In genomic region chr11:29984544-29984943, GRCh38 we compare ENCODE assay signal across 23 cellular contexts. TPM values are rescaled to one million over a fixed set of nuclear protein-coding genes. Genes with fewer than 3 reads are reported as not detected.
DNase-seq lines count a peak whose midpoint lies in the region; ATAC-seq, FAIRE-seq and TF ChIP-seq lines count a peak whose summit lies in the region.
"Had no signal": no experiment of that assay in that cellular context is flagged by ENCODE, and none has a peak within 500 bp of the region (broad histone marks: within the 10 kb centered on the region; RNA-seq: fewer than 3 reads in every experiment).

No MANE protein-coding gene starts in this region.

- no peak for FAIRE-seq in HepG2 (lab: Jason Lieb, UNC)
- FAIRE-seq: GM12892, H1 had no signal

- H3K36me3 ChIP-seq in HepG2 (replicated peaks in 1 of 2; ENCODE audit: control insufficient read depth in 1 of 2, insufficient read depth in 2 of 2, low read length in 2 of 2) (no peaks in the 10 kb centered on the region), right lobe of liver (no peaks in the 10 kb centered on the region), heart right ventricle (no peaks in the 10 kb centered on the region), psoas muscle (ENCODE audit: insufficient read depth in 1 of 2, low read depth in 1 of 2) (no peaks in the 10 kb centered on the region), SJCRH30 (no peaks in the 10 kb centered on the region)

- H3K9ac ChIP-seq in HepG2 (ENCODE audit: insufficient read depth, low read depth, low read length) = no peak overlapping the region
- H3K9ac ChIP-seq: KMS-11 had no signal

- no peak overlapping the region for H3K27ac ChIP-seq in HepG2 (ENCODE audit: extremely low read length, insufficient read depth, low read length)
- H3K27ac ChIP-seq in right lobe of liver = no peak overlapping the region
- H3K27ac ChIP-seq in heart right ventricle = peak overlapping the region; percentile 17 to 88 (median 58)
- no peak overlapping the region for H3K27ac ChIP-seq in psoas muscle
- H3K27ac ChIP-seq in SJCRH30 = no peak overlapping the region
- H3K27ac ChIP-seq: C4-2B, KMS-11 had no signal

- no peak for TF ChIP-seq POLR2A in HepG2 (IDR thresholded peaks at IDR 0.05; ENCODE audit: insufficient read depth in 1 of 2, low read depth in 2 of 2, low read length in 2 of 2)
- TF ChIP-seq POLR2A in right lobe of liver (IDR thresholded peaks at IDR 0.05) = no peak

- H3K9me3 ChIP-seq in HepG2 (ENCODE audit: low read length) (peaks cover 39% of the 10 kb centered on the region), right lobe of liver (no peaks in the 10 kb centered on the region), heart right ventricle (no peaks in the 10 kb centered on the region), psoas muscle (no peaks in the 10 kb centered on the region), SJCRH30 (replicated peaks) (no peaks in the 10 kb centered on the region)

- H3K79me2 ChIP-seq in HepG2 (ENCODE audit: insufficient read depth, low read length) = no peaks in the 10 kb centered on the region

- H3K4me1 ChIP-seq in HepG2 (ENCODE audit: insufficient read depth, low read length) = no peaks in the 10 kb centered on the region
- no peaks in the 10 kb centered on the region for H3K4me1 ChIP-seq in right lobe of liver
- peaks cover 0 to 42% (median 5%) of the 10 kb centered on the region in 9 donors for H3K4me1 ChIP-seq in heart right ventricle
- H3K4me1 ChIP-seq in psoas muscle = no peaks in the 10 kb centered on the region
- no peaks in the 10 kb centered on the region for H3K4me1 ChIP-seq in SJCRH30

- TF ChIP-seq EP300 in HepG2 (IDR thresholded peaks at IDR 0.05; ENCODE audit: low read depth in 2 of 2, low read length in 2 of 2) (no peak), HepG2 (CRISPR knock-in tag; IDR thresholded peaks at IDR 0.05; ENCODE audit: borderline replicate concordance) (no peak)

- TF ChIP-seq CTCF in HepG2 (CRISPR knock-in tag; IDR thresholded peaks at IDR 0.05) = no peak
- TF ChIP-seq CTCF in right lobe of liver (IDR thresholded peaks at IDR 0.05) = no peak
- no peak for TF ChIP-seq CTCF in heart right ventricle (IDR thresholded peaks at IDR 0.05)
- TF ChIP-seq CTCF in psoas muscle (IDR thresholded peaks at IDR 0.05) = no peak

- H3K27me3 ChIP-seq in HepG2 (ENCODE audit: control insufficient read depth in 1 of 2, insufficient read depth in 2 of 2, low read length in 2 of 2) (no peaks in the 10 kb centered on the region), right lobe of liver (no peaks in the 10 kb centered on the region), heart right ventricle (no peaks in the 10 kb centered on the region), psoas muscle (ENCODE audit: insufficient read depth in 3 of 3, low read length in 2 of 3) (no peaks in the 10 kb centered on the region), SJCRH30 (no peaks in the 10 kb centered on the region; the same call in 1 of the 2 replicates)

- H3K4me3 ChIP-seq in HepG2 (replicated peaks in 1 of 3; ENCODE audit: insufficient read depth in 1 of 3, low read depth in 2 of 3, low read length in 3 of 3) (no peak overlapping the region), right lobe of liver (no peak overlapping the region), heart right ventricle (no peak overlapping the region), psoas muscle (no peak overlapping the region), SJCRH30 (no peak overlapping the region)

- 17% methylated on average over 4 of the region's 4 CpGs for WGBS in HepG2 (ENCODE audit: low lambda C conversion rate)
- WGBS in right lobe of liver (ENCODE audit: insufficient coverage, low coverage, low lambda C conversion rate, missing lambda C conversion rate) = 77% methylated on average over 4 of the region's 4 CpGs
- 45 to 61% methylated on average over 4 of the region's 4 CpGs for WGBS in heart right ventricle, 2 donors
- WGBS in psoas muscle, 3 donors = 39 to 52% (median 51%) methylated on average over 4 of the region's 4 CpGs

- peak overlapping the region; percentile 27 for H2AFZ ChIP-seq in HepG2 (ENCODE audit: low read length)

- BruUV-seq in HepG2 (replicated peaks; lab: Mats Ljungman, UMichigan) = no TSS peak

- in situ Hi-C loops in HepG2 (cut with HindIII; ENCODE audit: extremely low pct_ligation_motif_present, low pct_unique_long_range_greater_than_20kb) = no loop called here

- intact Hi-C loops in HepG2 (cut with micrococcal nuclease; ENCODE audit: unreplicated experiment) (no loop called here), right lobe of liver (cut with DNase I) (no loop called here), heart right ventricle (cut with DNase I) (no loop called here), psoas muscle (cut with DNase I) (no loop called here)

- DNase-seq in HepG2 (ENCODE audit: low spot score) (no peak), right lobe of liver (no peak), heart right ventricle (peak in 1 of 2 donors; percentile 32), psoas muscle (no peak), SJCRH30 (no peak), UCSD-AML1 (lab: John Stamatoyannopoulos, UW; ENCODE audit: unreplicated experiment) (no peak), NCI-H2196 treated with DMSO at 0.1 percent for 48 hours (lab: John Stamatoyannopoulos, UW; ENCODE audit: unreplicated experiment) (no peak)
- DNase-seq: Calu3, DND-41, HCEC 1CT, NCI-H1048, NCI-H1930, NCI-H2107, NCI-H446, NCI-H524 treated with DMSO at 0.1 percent for 48 hours, T-cell had no signal

- H3K4me2 ChIP-seq in HepG2 (ENCODE audit: low read depth, low read length) = no peak overlapping the region
- H3K4me2 ChIP-seq: KMS-11 had no signal

- CTCF ChIA-PET in HepG2 (lab: Yijun Ruan, JAX; ENCODE audit: low intra/inter-chr PET ratio, low total read pairs) = no interaction called here

- H4K20me1 ChIP-seq in HepG2 (ENCODE audit: insufficient read depth, low read length) = no peaks in the 10 kb centered on the region

- POLR2A ChIA-PET in HepG2 (lab: Yijun Ruan, JAX) = no interaction called here

- TF ChIP-seq RAD21 in HepG2 (CRISPR knock-in tag; IDR thresholded peaks at IDR 0.05) = no peak

- ATAC-seq in HepG2 = no peak
- ATAC-seq in right lobe of liver = no peak
- ATAC-seq in heart right ventricle = peak; percentile 83 to 96 (median 91)
- ATAC-seq in psoas muscle = peak; percentile 78 to 98 (median 94)
- ATAC-seq: T-cell had no signal

TF ChIP-seq in HepG2, 621 proteins besides CTCF, POLR2A, EP300 and RAD21 (continues in another document):
- TF ChIP-seq ZSCAN20 (CRISPR knock-in tag; IDR thresholded peaks at IDR 0.05; ENCODE audit: borderline replicate concordance) (no peak), ZNF335 (CRISPR knock-in tag; IDR thresholded peaks at IDR 0.05) (no peak), KLF16 (CRISPR knock-in tag; IDR thresholded peaks at IDR 0.05) (no peak), MAFF (IDR thresholded peaks at IDR 0.05; ENCODE audit: low read depth, low read length) (no peak), ZNF770 (CRISPR knock-in tag; IDR thresholded peaks at IDR 0.05) (no peak), TEAD2 (CRISPR knock-in tag; IDR thresholded peaks at IDR 0.05) (no peak), ZNF225 (CRISPR knock-in tag; IDR thresholded peaks at IDR 0.05) (no peak), NBN (conservative IDR thresholded peaks at IDR 0.05) (no peak)

RNA-seq across cellular contexts. Expression of gene KCNA4, which starts 32.3 kb away (rescaled TPM):
- total RNA-seq in HepG2 (2016; rRNA removed; fragmentation: Illumina TruSeq; extraction: Trizol) (not detected in 2 replicates), right lobe of liver (not detected), heart right ventricle (10 to 100 TPM in 3 of 10 donors, 1 to 10 TPM in 7; 1.3 to 12.8 (median 7.4) TPM), psoas muscle (not detected)
- total RNA-seq in HepG2 (2016; cell fraction: cytosol; rRNA removed; fragmentation: Illumina TruSeq; extraction: Trizol; ENCODE audit: low read depth) = not detected in 2 replicates
- not detected in 2 replicates for total RNA-seq in HepG2 (2016; cell fraction: insoluble cytoplasmic fraction; rRNA removed; fragmentation: Illumina TruSeq; extraction: Trizol)
- not detected in 2 replicates for total RNA-seq in HepG2 (2016; cell fraction: membrane; rRNA removed; fragmentation: Illumina TruSeq; extraction: Trizol)
- not detected in 2 replicates for total RNA-seq in HepG2 (2016; cell fraction: nucleus; rRNA removed; fragmentation: Illumina TruSeq; extraction: Trizol)
- polyA plus RNA-seq in HepG2 (2011; rRNA removed) (not detected in 2 replicates), heart right ventricle (1 to 10 TPM; 1.2 to 1.8 TPM), psoas muscle (not detected)
- not detected in 2 replicates for polyA plus RNA-seq in HepG2 (2011; cell fraction: cytosol; rRNA removed)
- polyA plus RNA-seq in HepG2 (2011; cell fraction: nucleus; rRNA removed) = not detected in 2 replicates
- not detected in 2 replicates for polyA plus RNA-seq in HepG2 (2012)
- not detected in 2 replicates for polyA plus RNA-seq in HepG2 (2016; cell fraction: cytosol; fragmentation: Illumina TruSeq; extraction: Trizol; ENCODE audit: low read depth)
- polyA plus RNA-seq in HepG2 (2016; cell fraction: insoluble cytoplasmic fraction; fragmentation: Illumina TruSeq; extraction: Trizol; ENCODE audit: low read depth) = not detected in 2 replicates
- not detected in 2 replicates for polyA plus RNA-seq in HepG2 (2016; cell fraction: membrane; fragmentation: Illumina TruSeq; extraction: Trizol; ENCODE audit: low read depth)
- polyA plus RNA-seq in HepG2 (2016; cell fraction: nucleus; fragmentation: Illumina TruSeq; extraction: Trizol; ENCODE audit: insufficient read depth, low read depth) = not detected in 2 replicates
- polyA minus RNA-seq in HepG2 (2011; rRNA and poly(A)+ RNA removed; ENCODE audit: low replicate concordance) = not detected in 2 replicates
- polyA minus RNA-seq in HepG2 (2011; cell fraction: cytosol; rRNA and poly(A)+ RNA removed) = not detected in 2 replicates
- not detected in 2 replicates for polyA minus RNA-seq in HepG2 (2011; cell fraction: nucleus; rRNA and poly(A)+ RNA removed)
- not detected in 2 replicates for total RNA-seq in SJCRH30 (2014; rRNA removed; shearing (Covaris generic))
- total RNA-seq: A673, Calu3, H1, SK-MEL-5, T-cell had no signal
- polyA plus RNA-seq: H1, IgD-negative memory B cell had no signal

Comparison
In these comparisons a context has a peak if more than half of its experiments do, and no peak if none do; other contexts are left out.
1. ATAC-seq: peak in heart right ventricle (8 of 8) and psoas muscle (4 of 4); none in HepG2 (single experiment) and right lobe of liver (0 of 4).
2. H3K27ac ChIP-seq: peak in heart right ventricle (10 of 10); none in HepG2 (single experiment), right lobe of liver (0 of 3), psoas muscle (single experiment) and SJCRH30 (single experiment).